In the genomic region with DNA sequence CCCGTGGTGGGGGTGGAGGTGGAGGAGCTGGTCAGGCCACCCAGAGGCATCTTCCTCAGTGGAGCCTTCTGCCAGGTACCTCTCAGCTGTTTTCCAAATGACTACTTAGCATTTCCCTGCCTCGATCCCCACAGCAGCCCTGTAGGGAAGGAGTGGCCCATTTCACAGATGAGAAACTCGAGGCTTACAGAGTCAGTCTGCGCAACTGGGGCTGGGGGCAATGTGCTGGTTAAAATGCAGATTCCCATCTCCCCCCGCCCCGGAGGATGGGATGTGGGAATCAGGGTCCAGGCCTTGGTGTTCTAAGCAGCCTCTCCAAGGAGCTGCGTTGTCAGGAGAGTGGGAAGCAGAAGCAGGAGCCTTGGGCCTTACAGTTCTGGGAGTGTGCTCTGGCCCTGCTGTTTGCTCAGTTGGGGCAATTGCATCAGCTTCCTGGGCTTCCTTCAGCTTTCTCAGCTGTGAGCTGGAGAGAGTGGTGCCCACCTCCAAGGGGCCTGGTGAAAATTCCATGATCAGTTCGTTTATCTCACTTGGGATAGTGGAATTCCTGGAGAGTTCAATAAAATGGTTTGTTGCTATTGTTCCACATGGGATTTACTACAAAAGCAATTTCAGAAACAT, we compare ENCODE assay signal across 10 cellular contexts. TPM values are rescaled to one million over a fixed set of nuclear protein-coding genes. Genes with fewer than 3 reads are reported as not detected.
A peak's percentile ranks its signal among the peaks of the same experiment; 100 is the strongest.
DNase-seq lines count a peak whose midpoint lies in the region; ATAC-seq and TF ChIP-seq lines count a peak whose summit lies in the region.
"Had no signal": no experiment of that assay in that cellular context is flagged by ENCODE, and none has a peak within 500 bp of the region (broad histone marks: within the 10 kb centered on the region; RNA-seq: fewer than 3 reads in every experiment).

No MANE protein-coding gene starts in this region.

- H3K4me3 ChIP-seq in mammary epithelial cell (replicated peaks in 1 of 3; ENCODE audit: insufficient read depth in 1 of 3, low read depth in 2 of 3, low read length in 3 of 3) (no peak overlapping the region), breast epithelium (no peak overlapping the region), lower lobe of right lung (no peak overlapping the region), uterus (no peak overlapping the region)

- H3K27ac Mint-ChIP-seq in MCF 10A (ENCODE audit: low read depth, unreplicated experiment) = peak overlapping the region; percentile 90

- peak in 1 of 2 donors; percentile 18 for ATAC-seq in lower lobe of right lung

- intact Hi-C loops in MCF 10A (cut with micrococcal nuclease) (loop anchor here (5.0 kb wide), 1 partner anchor 49 kb away; no protein-coding TSS in a partner anchor), mammary epithelial cell (cut with micrococcal nuclease) (no loop called here), breast epithelium (cut with DNase I; ENCODE audit: low total_unique reads) (no loop called here), lower lobe of right lung (cut with DNase I) (no loop called here), uterus (cut with DNase I; ENCODE audit: low total_unique reads) (no loop called here)

- H3K79me2 ChIP-seq in mammary epithelial cell (ENCODE audit: insufficient read depth, low read length) = peaks cover 70% of the 10 kb centered on the region

- no TSS peak for BruUV-seq in MCF 10A (replicated peaks; lab: Mats Ljungman, UMichigan)
- BruUV-seq in mammary epithelial cell (replicated peaks; lab: Mats Ljungman, UMichigan) = no TSS peak

- no peaks in the 10 kb centered on the region for H3K27me3 ChIP-seq in mammary epithelial cell (ENCODE audit: insufficient read depth, low read length)
- no peaks in the 10 kb centered on the region for H3K27me3 ChIP-seq in breast epithelium
- H3K27me3 ChIP-seq in lower lobe of right lung (ENCODE audit: low read depth) = no peaks in the 10 kb centered on the region
- no peaks in the 10 kb centered on the region for H3K27me3 ChIP-seq in uterus

- H4K20me1 ChIP-seq in mammary epithelial cell (ENCODE audit: insufficient read depth, low read length) = no peaks in the 10 kb centered on the region

- H3K9me3 ChIP-seq in mammary epithelial cell (replicated peaks; ENCODE audit: insufficient read depth, low read length) = no peaks in the 10 kb centered on the region
- H3K9me3 ChIP-seq in breast epithelium = no peaks in the 10 kb centered on the region
- no peaks in the 10 kb centered on the region for H3K9me3 ChIP-seq in lower lobe of right lung
- H3K9me3 ChIP-seq in uterus = no peaks in the 10 kb centered on the region

- H3K4me1 ChIP-seq in mammary epithelial cell (ENCODE audit: insufficient read depth, low read length) = peaks cover 21% of the 10 kb centered on the region
- H3K4me1 ChIP-seq in breast epithelium = peaks cover 11 to 17% of the 10 kb centered on the region in 2 donors
- peaks cover 85% of the 10 kb centered on the region for H3K4me1 ChIP-seq in lower lobe of right lung
- H3K4me1 ChIP-seq in uterus = peaks cover 19% of the 10 kb centered on the region in 2 donors

- H3K9me3 Mint-ChIP-seq in MCF 10A (ENCODE audit: unreplicated experiment) = no peaks in the 10 kb centered on the region

- dilution Hi-C loops in mammary epithelial cell (cut with HindIII; ENCODE audit: low sequenced_read_pairs) = no loop called here

- 95% methylated on average over 8 of the region's 8 CpGs for WGBS in mammary epithelial cell (ENCODE audit: low coverage, missing lambda C conversion rate)

- H3K27ac ChIP-seq in mammary epithelial cell (ENCODE audit: insufficient read depth, low read depth, low read length) (no peak overlapping the region), breast epithelium (peak overlapping the region; percentile 21 to 53), lower lobe of right lung (peak overlapping the region; percentile 78), uterus (peak overlapping the region; percentile 86 to 93)

- H3K4me3 Mint-ChIP-seq in MCF 10A (ENCODE audit: unreplicated experiment) = no peak overlapping the region
- H3K4me3 Mint-ChIP-seq: CD4-positive, CD25-positive, alpha-beta regulatory T cell had no signal

- no peak overlapping the region for H3K9ac ChIP-seq in mammary epithelial cell (ENCODE audit: insufficient read depth, low read length)

- in situ Hi-C loops in mammary epithelial cell (cut with MboI; ENCODE audit: low sequenced_read_pairs in 2 of 2) = no loop called here

- CTCF ChIA-PET in MCF 10A (lab: Yijun Ruan, JAX) = interaction anchor here (0.8 to 1.3 kb wide), 4 partner anchors 10 to 134 kb away, joined by 3 to 4 read pairs (median 3); no protein-coding TSS in a partner anchor
- CTCF ChIA-PET in mammary epithelial cell (lab: Charles Lee; ENCODE audit: low non-redundant PET) = no interaction called here

- no peak for TF ChIP-seq POLR2A in breast epithelium (IDR thresholded peaks at IDR 0.05)
- TF ChIP-seq POLR2A in uterus (IDR thresholded peaks at IDR 0.05) = no peak

- H2AFZ ChIP-seq in mammary epithelial cell (ENCODE audit: low read depth, low read length) = no peak overlapping the region

- peaks cover 80% of the 10 kb centered on the region for H3K4me1 Mint-ChIP-seq in MCF 10A (ENCODE audit: insufficient read depth, unreplicated experiment)

- H3K36me3 ChIP-seq in mammary epithelial cell (ENCODE audit: insufficient read depth, low read length) (no peaks in the 10 kb centered on the region), breast epithelium (no peaks in the 10 kb centered on the region), lower lobe of right lung (no peaks in the 10 kb centered on the region), uterus (no peaks in the 10 kb centered on the region)

- no peaks in the 10 kb centered on the region for H3K27me3 Mint-ChIP-seq in MCF 10A (ENCODE audit: insufficient read depth, unreplicated experiment)
- H3K27me3 Mint-ChIP-seq: CD4-positive, CD25-positive, alpha-beta regulatory T cell had no signal

- H3K36me3 Mint-ChIP-seq in MCF 10A (ENCODE audit: insufficient read depth, unreplicated experiment) = peaks cover 62% of the 10 kb centered on the region

- TF ChIP-seq CTCF in MCF 10A (IDR thresholded peaks at IDR 0.05; ENCODE audit: unreplicated experiment) (no peak), mammary epithelial cell (conservative IDR thresholded peaks at IDR 0.05 in 1 of 2, IDR thresholded peaks at IDR 0.05 in 1 of 2; ENCODE audit: extremely low read depth in 1 of 2, insufficient read depth in 1 of 2, low read depth in 1 of 2, low read length in 2 of 2) (no peak), breast epithelium (IDR thresholded peaks at IDR 0.05) (no peak), lower lobe of right lung (IDR thresholded peaks at IDR 0.05) (no peak), uterus (IDR thresholded peaks at IDR 0.05) (no peak)

- no peak for DNase-seq in MCF 10A (ENCODE audit: unreplicated experiment)
- DNase-seq in mammary epithelial cell = no peak
- no peak for DNase-seq in breast epithelium (ENCODE audit: low spot score in 2 of 2)
- no peak for DNase-seq in lower lobe of right lung
- peak in 1 of 2 donors; percentile 22 for DNase-seq in uterus
- no peak for DNase-seq in A172 (ENCODE audit: low spot score)
- DNase-seq in NCI-H446 (lab: John Stamatoyannopoulos, UW) = no peak
- no peak for DNase-seq in effector CD4-positive, alpha-beta T cell
- DNase-seq: CD4-positive, CD25-positive, alpha-beta regulatory T cell; NCI-H510A treated with DMSO at 0.1 percent for 48 hours had no signal

- H3K4me2 ChIP-seq in mammary epithelial cell (ENCODE audit: insufficient read depth, low read depth, low read length) = no peak overlapping the region

- POLR2A ChIA-PET in MCF 10A (lab: Yijun Ruan, JAX) = interaction anchor here (1.2 to 19.9 kb wide), 7 partner anchors 13 to 82 kb away, joined by 4 to 431 read pairs (median 8); a partner anchor contains a TSS

RNA-seq across cellular contexts. Expression of a gene that starts 19.4 kb away (rescaled TPM):
- total RNA-seq in MCF 10A (2022) (257 and 292 TPM in 2 replicates), mammary epithelial cell (10 to 100 TPM; 58.8 to 98.6 TPM), breast epithelium (100 to 1,000 TPM in 1 of 3 donors, 10 to 100 TPM in 2; 86.6 to 139 (median 95.2) TPM), lower lobe of right lung (177 TPM), uterus (100 to 1,000 TPM in 1 of 4 donors, 10 to 100 TPM in 3; 34.8 to 130 (median 67.7) TPM)
- 111 TPM for polyA plus RNA-seq in mammary epithelial cell
- 158 TPM for polyA minus RNA-seq in mammary epithelial cell
- total RNA-seq in A172 (2014; rRNA removed; shearing (Covaris generic)) = 87.2 and 91.6 TPM in 2 replicates
